7 cellular contexts compared by ENCODE assay signal in the genomic region with DNA sequence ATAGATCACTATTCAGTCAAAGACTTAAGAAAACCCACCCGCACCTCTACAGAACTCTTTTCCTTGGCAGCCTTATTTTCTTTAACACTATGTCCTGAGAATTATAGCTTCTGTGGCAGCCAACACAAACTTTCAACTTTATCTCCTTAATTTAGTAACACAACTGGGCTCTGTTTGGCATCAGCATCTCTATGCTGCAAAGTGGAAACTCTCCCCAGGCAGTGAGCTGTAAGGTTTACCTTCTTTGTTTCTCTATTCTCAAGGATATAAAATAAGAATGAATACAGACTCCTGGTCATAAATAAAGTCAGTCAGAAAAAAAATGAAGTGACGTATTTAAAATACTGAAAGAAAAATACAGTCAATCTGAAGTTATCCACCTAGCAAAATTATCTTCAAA.
"Had no signal": no experiment of that assay in that cellular context is flagged by ENCODE, and none has a peak within 500 bp of the region (broad histone marks: within the 10 kb centered on the region; RNA-seq: fewer than 3 reads in every experiment).

No MANE protein-coding gene starts in this region.

- FAIRE-seq: GM12878, GM12891, GM12892, GM18507, GM19239 had no signal

- ATAC-seq: GM12878 had no signal

- H3K4me3 ChIP-seq: GM12878 had no signal

- DNase-seq: GDM1, GF-D8 had no signal
